9 cellular contexts compared by ENCODE assay signal in the genomic region with DNA sequence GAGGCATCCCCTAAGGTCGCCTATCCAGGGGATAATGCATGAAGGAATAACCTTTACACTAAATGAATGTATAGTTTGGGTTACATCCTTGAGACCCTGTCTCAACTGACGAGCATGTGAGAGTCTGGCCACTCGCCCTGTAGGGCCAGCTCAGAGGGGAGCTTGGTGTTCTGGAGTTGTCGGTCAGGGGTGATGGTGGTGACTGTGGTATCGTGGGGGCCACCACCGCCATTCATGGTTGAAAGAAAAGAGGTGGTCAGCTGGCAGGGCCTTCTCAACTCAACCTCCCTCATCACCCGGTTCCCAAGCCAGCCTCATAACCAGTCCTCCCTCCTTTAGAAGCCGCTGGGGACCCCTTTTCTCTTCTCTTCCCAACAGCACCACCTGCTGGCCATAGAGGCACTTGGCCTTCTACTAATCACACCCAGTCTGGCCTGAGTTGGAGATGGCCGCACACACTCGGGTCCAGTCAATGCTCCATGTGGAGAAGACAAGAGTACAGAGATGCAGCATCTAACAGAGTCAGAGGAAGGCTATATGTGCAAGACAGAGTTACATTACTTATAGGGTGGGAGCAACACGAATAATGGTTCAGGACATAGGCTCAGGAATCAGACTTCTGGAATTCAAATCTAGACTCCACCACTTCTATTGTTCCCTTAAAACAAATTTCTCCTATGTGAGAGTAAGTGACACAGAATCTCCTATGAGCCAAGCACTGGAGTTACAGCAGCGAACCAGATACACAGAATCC. TPM values are rescaled to one million over a fixed set of nuclear protein-coding genes. Genes with fewer than 3 reads are reported as not detected.
A peak's percentile ranks its signal among the peaks of the same experiment; 100 is the strongest.
DNase-seq lines count a peak whose midpoint lies in the region; TF ChIP-seq lines count a peak whose summit lies in the region.
"Not testable (repeated sequence)": the region's sequence is repeated elsewhere in the genome, so short reads cannot be mapped to it uniquely, and the experiment has no call there.
"Had no signal": no experiment of that assay in that cellular context is flagged by ENCODE, and none has a peak within 500 bp of the region (broad histone marks: within the 10 kb centered on the region; RNA-seq: fewer than 3 reads in every experiment).

No MANE protein-coding gene starts in this region.

- H3K36me3 ChIP-seq in NT2/D1 (ENCODE audit: insufficient read depth, insufficient read length, low read length), result not testable (repeated sequence)

- not testable (repeated sequence) for H3K4me1 ChIP-seq in NT2/D1 (ENCODE audit: insufficient read depth, insufficient read length)

- TF ChIP-seq CTCF in 22Rv1 (IDR thresholded peaks at IDR 0.05) (peak; percentile 89), GM12864 (IDR thresholded peaks at IDR 0.05; ENCODE audit: low read depth, low read length, missing control alignments) (peak; percentile 58), chondrocyte (IDR thresholded peaks at IDR 0.05) (peak; percentile 66)

- DNase-seq in GM12864 (ENCODE audit: low read depth); chondrocyte (ENCODE audit: low spot score): not testable (repeated sequence)
- peak; percentile 7 for DNase-seq in LHCN-M2 (ENCODE audit: low read depth)
- peak; percentile 23 for DNase-seq in NT2/D1 (ENCODE audit: low read depth, low spot score)
- DNase-seq in activated CD4-positive, alpha-beta T cell treated with anti-CD3 and anti-CD28 coated beads, Interleukin-2, amount 10 ng/mL, durations not matched to agents 7 days and 5 days, result peak; percentile 14
- DNase-seq in iPS-NIHi7 (ENCODE audit: extremely low spot score), result peak; percentile 31
- peak; percentile 57 for DNase-seq in retina

- H3K4me1 Mint-ChIP-seq in activated CD4-positive, alpha-beta T cell treated with anti-CD3 and anti-CD28 coated beads, Interleukin-2, amount 10 ng/mL, durations not matched to agents 7 days and 5 days; chondrocyte (ENCODE audit: low read depth): not testable (repeated sequence)

- H3K9ac ChIP-seq in NT2/D1 (ENCODE audit: insufficient read length, low read depth), result not testable (repeated sequence)

- not testable (repeated sequence) for H3K4me3 ChIP-seq in GM12864 (ENCODE audit: low read depth, low read length); NT2/D1 (ENCODE audit: insufficient read length, low read depth)

- H3K9me3 ChIP-seq in NT2/D1 (ENCODE audit: insufficient read depth, low read length), result not testable (repeated sequence)

- H3K27ac Mint-ChIP-seq in activated CD4-positive, alpha-beta T cell treated with anti-CD3 and anti-CD28 coated beads, Interleukin-2, amount 10 ng/mL, durations not matched to agents 7 days and 5 days; chondrocyte (ENCODE audit: unreplicated experiment): not testable (repeated sequence)

- H3K27me3 ChIP-seq in NT2/D1 (ENCODE audit: insufficient read depth, insufficient read length), result not testable (repeated sequence)

- not testable (repeated sequence) for H3K4me3 Mint-ChIP-seq in activated CD4-positive, alpha-beta T cell treated with anti-CD3 and anti-CD28 coated beads, Interleukin-2, amount 10 ng/mL, durations not matched to agents 7 days and 5 days; chondrocyte (ENCODE audit: unreplicated experiment)

- not testable (repeated sequence) for H3K27ac ChIP-seq in 22Rv1

- POLR2A ChIA-PET in activated CD4-positive, alpha-beta T cell treated with anti-CD3 and anti-CD28 coated beads, Interleukin-2, amount 10 ng/mL, durations not matched to agents 7 days and 5 days (lab: Charles Lee), result not testable (repeated sequence)

- not testable (repeated sequence) for H3K36me3 Mint-ChIP-seq in activated CD4-positive, alpha-beta T cell treated with anti-CD3 and anti-CD28 coated beads, Interleukin-2, amount 10 ng/mL, durations not matched to agents 7 days and 5 days (ENCODE audit: low read depth); chondrocyte (ENCODE audit: low read depth)

- CTCF ChIA-PET in activated CD4-positive, alpha-beta T cell treated with anti-CD3 and anti-CD28 coated beads, Interleukin-2, amount 10 ng/mL, durations not matched to agents 7 days and 5 days (lab: Charles Lee), result interaction anchor here (0.9 to 1.3 kb wide), 2 partner anchors 9 kb away, joined by 3 to 4 read pairs; no protein-coding TSS in a partner anchor

- H3K27me3 Mint-ChIP-seq in activated CD4-positive, alpha-beta T cell treated with anti-CD3 and anti-CD28 coated beads, Interleukin-2, amount 10 ng/mL, durations not matched to agents 7 days and 5 days, result not testable (repeated sequence)
- H3K27me3 Mint-ChIP-seq in chondrocyte (ENCODE audit: low read depth), result peaks cover 10% of the 10 kb centered on the region

- not testable (repeated sequence) for H3K9me3 Mint-ChIP-seq in activated CD4-positive, alpha-beta T cell treated with anti-CD3 and anti-CD28 coated beads, Interleukin-2, amount 10 ng/mL, durations not matched to agents 7 days and 5 days; chondrocyte (ENCODE audit: low read depth)

RNA-seq across cellular contexts. Expression of a gene that starts 11.9 kb away (rescaled TPM):
- total RNA-seq in LHCN-M2 (2014; rRNA removed), result not detected in 2 replicates
- not detected for polyA plus RNA-seq in LHCN-M2 (2012)
- total RNA-seq in activated CD4-positive, alpha-beta T cell treated with anti-CD3 and anti-CD28 coated beads, Interleukin-2, amount 10 ng/mL, durations not matched to agents 7 days and 5 days, result not detected
- not detected in 3 replicates for total RNA-seq in chondrocyte
- polyA plus RNA-seq: immature natural killer cell had no signal

RNA-seq across cellular contexts. Expression of a gene that starts 26.0 kb away (rescaled TPM):
- total RNA-seq in LHCN-M2 (2014; rRNA removed) (not detected in 2 replicates), chondrocyte (not detected in 3 replicates)
- not detected for polyA plus RNA-seq in LHCN-M2 (2012)
- total RNA-seq in activated CD4-positive, alpha-beta T cell treated with anti-CD3 and anti-CD28 coated beads, Interleukin-2, amount 10 ng/mL, durations not matched to agents 7 days and 5 days, result not detected
- polyA plus RNA-seq: immature natural killer cell had no signal

RNA-seq across cellular contexts. Expression of a gene that starts 30.2 kb away (rescaled TPM):
- total RNA-seq in LHCN-M2 (2014; rRNA removed), result not detected in 2 replicates
- polyA plus RNA-seq in LHCN-M2 (2012), result not detected
- not detected for total RNA-seq in activated CD4-positive, alpha-beta T cell treated with anti-CD3 and anti-CD28 coated beads, Interleukin-2, amount 10 ng/mL, durations not matched to agents 7 days and 5 days
- total RNA-seq in chondrocyte, result not detected in 3 replicates
- polyA plus RNA-seq: immature natural killer cell had no signal
